Comparison of ENCODE assay signal across 8 cellular contexts in the genomic region with DNA sequence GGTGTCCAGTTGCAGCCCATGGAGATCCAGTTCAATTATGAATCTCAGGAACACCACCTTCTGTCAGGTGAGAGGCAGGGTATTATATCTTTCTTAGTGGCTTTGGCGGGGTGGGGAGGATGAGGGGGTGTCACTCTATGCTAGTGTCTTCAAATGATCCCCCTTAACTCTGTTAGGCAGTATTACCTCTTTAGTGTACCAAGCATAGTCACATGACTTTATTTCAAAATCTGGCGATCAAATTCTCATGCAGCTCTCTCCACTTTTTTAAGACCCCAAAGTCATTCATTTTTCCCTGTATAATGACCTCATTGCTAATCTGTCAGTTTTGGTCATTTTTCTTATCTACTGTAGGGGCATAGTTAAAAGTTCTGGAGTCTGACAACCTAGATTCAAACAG. TPM values are rescaled to one million over a fixed set of nuclear protein-coding genes. Genes with fewer than 3 reads are reported as not detected.
DNase-seq lines count a peak whose midpoint lies in the region; ATAC-seq and TF ChIP-seq lines count a peak whose summit lies in the region.

No MANE protein-coding gene starts in this region.

- peaks cover 7 to 40% (median 35%) of the 10 kb centered on the region in 9 donors for H3K4me1 ChIP-seq in heart right ventricle
- peaks cover 22% of the 10 kb centered on the region for H3K4me1 ChIP-seq in lower lobe of right lung
- H3K4me1 ChIP-seq in uterus: peaks cover 0 to 4% of the 10 kb centered on the region in 2 donors

- H3K4me3 ChIP-seq in heart right ventricle (peak overlapping the region in 9 of 10 donors; percentile 60 to 88 (median 79)), astrocyte of the cerebellum (ENCODE audit: low read depth, low read length) (peak overlapping the region; percentile 94), lower lobe of right lung (peak overlapping the region; percentile 76), uterus (peak overlapping the region; percentile 56 to 91)

- H3K27ac ChIP-seq in heart right ventricle (peak overlapping the region in 2 of 10 donors; percentile 88 to 93), lower lobe of right lung (no peak overlapping the region), uterus (peak overlapping the region in 1 of 2 donors; percentile 77)

- ATAC-seq in heart right ventricle (no peak), lower lobe of right lung (no peak), GM21367 (IDR thresholded peaks at IDR 0.05; ENCODE audit: unreplicated experiment) (no peak), HG02678 (IDR thresholded peaks at IDR 0.05; ENCODE audit: unreplicated experiment) (no peak)

- H3K9me3 ChIP-seq in heart right ventricle (peaks cover 0 to under 1% (median 0%) of the 10 kb centered on the region in 11 donors), lower lobe of right lung (no peaks in the 10 kb centered on the region), uterus (no peaks in the 10 kb centered on the region)

- H3K27me3 ChIP-seq in heart right ventricle (no peaks in the 10 kb centered on the region), lower lobe of right lung (ENCODE audit: low read depth) (no peaks in the 10 kb centered on the region), uterus (no peaks in the 10 kb centered on the region)

- intact Hi-C loops in heart right ventricle (cut with DNase I) (loop anchor here in 8 of 10 donors (2.0 to 10.0 kb wide), 4 partner anchors 51 to 54 kb away; a partner anchor contains a TSS), cardiac septum (cut with DNase I) (loop anchor here (2.0 to 5.0 kb wide), 2 partner anchors 50 to 51 kb away; a partner anchor contains a TSS), lower lobe of right lung (cut with DNase I) (no loop called here), uterus (cut with DNase I; ENCODE audit: low total_unique reads) (no loop called here)

- H3K36me3 ChIP-seq in heart right ventricle (peaks cover 0 to 42% (median 5%) of the 10 kb centered on the region in 9 donors), lower lobe of right lung (peaks cover 7% of the 10 kb centered on the region), uterus (no peaks in the 10 kb centered on the region)

- no peak for TF ChIP-seq POLR2A in uterus (IDR thresholded peaks at IDR 0.05)

- in situ Hi-C loops in astrocyte of the cerebellum (cut with HindIII; ENCODE audit: low sequenced_read_pairs): no loop called here

- DNase-seq in heart right ventricle: no peak
- no peak for DNase-seq in cardiac septum (ENCODE audit: low spot score)
- no peak for DNase-seq in astrocyte of the cerebellum (ENCODE audit: low read depth)
- no peak for DNase-seq in lower lobe of right lung
- no peak for DNase-seq in uterus
- DNase-seq in DMS53 (lab: John Stamatoyannopoulos, UW): no peak

- WGBS in heart right ventricle, 2 donors: 90 to 94% methylated on average over 2 of the region's 2 CpGs

- TF ChIP-seq CTCF in heart right ventricle (IDR thresholded peaks at IDR 0.05): no peak
- no peak for TF ChIP-seq CTCF in astrocyte of the cerebellum (IDR thresholded peaks at IDR 0.05; ENCODE audit: low read depth, low read length, missing control alignments)
- no peak for TF ChIP-seq CTCF in lower lobe of right lung (IDR thresholded peaks at IDR 0.05)
- no peak for TF ChIP-seq CTCF in uterus (IDR thresholded peaks at IDR 0.05)

RNA-seq across cellular contexts. Expression of a gene that starts 1.1 kb away (rescaled TPM):
- total RNA-seq in heart right ventricle (10 to 100 TPM; 11.6 to 16.4 (median 14.2) TPM), cardiac septum (18.6 TPM), lower lobe of right lung (18.8 TPM), uterus (10 to 100 TPM in 3 of 4 donors, 1 to 10 TPM in 1; 5.0 to 40.3 (median 17.8) TPM)
- polyA plus RNA-seq in heart right ventricle: 10 to 100 TPM in 1 of 2 donors, 1 to 10 TPM in 1; 3.8 to 31.5 TPM

RNA-seq across cellular contexts. Expression of a gene that starts 50.3 kb away (rescaled TPM):
- total RNA-seq in heart right ventricle: 10 to 100 TPM; 12.7 to 18.6 (median 14.6) TPM
- 10 to 100 TPM in 1 of 2 donors, 1 to 10 TPM in 1; 7.6 to 12.1 TPM for polyA plus RNA-seq in heart right ventricle
- 18.0 TPM for total RNA-seq in cardiac septum
- total RNA-seq in lower lobe of right lung: 33.1 TPM
- total RNA-seq in uterus: 10 to 100 TPM in 3 of 4 donors, 1 to 10 TPM in 1; 6.1 to 69.5 (median 31.7) TPM

RNA-seq across cellular contexts. Expression of a gene that starts 53.1 kb away (rescaled TPM):
- total RNA-seq in heart right ventricle (10 to 100 TPM; 41.1 to 55.1 (median 47.8) TPM), cardiac septum (44.2 TPM), lower lobe of right lung (51.8 TPM), uterus (10 to 100 TPM; 22.0 to 86.7 (median 42.8) TPM)
- 10 to 100 TPM; 10.3 to 17.8 TPM for polyA plus RNA-seq in heart right ventricle

Comparison
In these comparisons a context has a peak if more than half of its experiments do, and no peak if none do; other contexts are left out.
1. intact Hi-C loops: an anchor here in heart right ventricle (2.0 to 10.0 kb wide) and cardiac septum (2.0 to 5.0 kb wide); none called in lower lobe of right lung and uterus.